Comparison of ENCODE assay signal across 8 cellular contexts in genomic region chr11:16881074-16881709, GRCh38.
DNase-seq lines count a peak whose midpoint lies in the region; ATAC-seq lines count a peak whose summit lies in the region.

No MANE protein-coding gene starts in this region.

- H3K27ac ChIP-seq in skin epidermis: peak overlapping the region in 18 of 21 experiments; percentile 1 to 83 (median 56)

- peak; percentile 12 for DNase-seq in NCI-H1105 (lab: John Stamatoyannopoulos, UW)
- no peak for DNase-seq in NCI-H1105 treated with DMSO at 0.1 percent for 48 hours (lab: John Stamatoyannopoulos, UW)
- DNase-seq in OCI-M1 (lab: John Stamatoyannopoulos, UW): peak; percentile 49
- DNase-seq in glomerular visceral epithelial cell (ENCODE audit: extremely low spot score): peak; percentile 43
- no peak for DNase-seq in NCI-H128 (lab: John Stamatoyannopoulos, UW; ENCODE audit: unreplicated experiment)
- no peak for DNase-seq in NCI-H1048 (lab: John Stamatoyannopoulos, UW)

- no peak for ATAC-seq in HG03159 (IDR thresholded peaks at IDR 0.05; ENCODE audit: unreplicated experiment)

- H3K4me3 ChIP-seq in skin epidermis: peak overlapping the region in 2 of 7 experiments; percentile 8 to 19

Comparison
In these comparisons a context has a peak if more than half of its experiments do, and no peak if none do; other contexts are left out.
1. DNase-seq: peak in NCI-H1105 (single experiment), OCI-M1 (single experiment) and glomerular visceral epithelial cell (single experiment); none in NCI-H1105 treated with DMSO at 0.1 percent for 48 hours (single experiment), NCI-H128 (single experiment) and NCI-H1048 (single experiment).